ENCODE assay signal across 8 cellular contexts in genomic region chr2:11154460-11155325, GRCh38. TPM values are rescaled to one million over a fixed set of nuclear protein-coding genes. Genes with fewer than 3 reads are reported as not detected.
DNase-seq lines count a peak whose midpoint lies in the region; ATAC-seq and TF ChIP-seq lines count a peak whose summit lies in the region.

No MANE protein-coding gene starts in this region.

- H3K27me3 ChIP-seq in right cardiac atrium (ENCODE audit: control insufficient read depth, insufficient read depth), result no peaks in the 10 kb centered on the region
- H3K27me3 ChIP-seq in rectal smooth muscle tissue (ENCODE audit: control insufficient read depth, insufficient read depth, low read length), result no peaks in the 10 kb centered on the region
- H3K27me3 ChIP-seq in vagina, result no peaks in the 10 kb centered on the region

- TF ChIP-seq CTCF in vagina (IDR thresholded peaks at IDR 0.05), result no peak

- H3K4me1 ChIP-seq in right cardiac atrium (ENCODE audit: control insufficient read depth, insufficient read depth, low read length) (no peaks in the 10 kb centered on the region), rectal smooth muscle tissue (ENCODE audit: control insufficient read depth, insufficient read depth, low read length) (peaks cover 6% of the 10 kb centered on the region), vagina (peaks cover 23% of the 10 kb centered on the region)

- no peaks in the 10 kb centered on the region for H3K36me3 ChIP-seq in rectal smooth muscle tissue (ENCODE audit: control insufficient read depth, insufficient read depth, low read length)
- H3K36me3 ChIP-seq in vagina, result no peaks in the 10 kb centered on the region

- H3K27ac ChIP-seq in angular gyrus (ENCODE audit: low read depth, low read length) (peak overlapping the region; percentile 79), right cardiac atrium (ENCODE audit: low read length) (peak overlapping the region; percentile 95), rectal smooth muscle tissue (ENCODE audit: low read depth, low read length) (peak overlapping the region; percentile 76), vagina (peak overlapping the region; percentile 86)

- TF ChIP-seq POLR2A in GM18505 (IDR thresholded peaks at IDR 0.05; ENCODE audit: borderline replicate concordance, extremely low read depth, insufficient read depth, insufficient read length) (peak; percentile 45), vagina (IDR thresholded peaks at IDR 0.05) (no peak)

- H3K27me3 Mint-ChIP-seq in T-helper 17 cell, result no peaks in the 10 kb centered on the region

- H3K4me1 Mint-ChIP-seq in T-helper 17 cell, result peaks cover 9% of the 10 kb centered on the region

- peak; percentile 73 for ATAC-seq in GM18505 (IDR thresholded peaks at IDR 0.05; ENCODE audit: unreplicated experiment)
- peak; percentile 62 for ATAC-seq in HG02943 (IDR thresholded peaks at IDR 0.05; ENCODE audit: low read depth, unreplicated experiment)
- peak; percentile 92 for ATAC-seq in T-helper 17 cell
- peak; percentile 93 to 95 for ATAC-seq in right cardiac atrium

- intact Hi-C loops in right cardiac atrium (cut with DNase I), result loop anchor here in 1 of 4 donors (10.0 kb wide), 1 partner anchor 430 kb away; no protein-coding TSS in a partner anchor
- intact Hi-C loops in vagina (cut with DNase I), result no loop called here

- peak overlapping the region; percentile 76 for H3K4me3 ChIP-seq in right cardiac atrium (ENCODE audit: low read length)
- peak overlapping the region; percentile 61 for H3K4me3 ChIP-seq in rectal smooth muscle tissue (ENCODE audit: low read length)
- peak overlapping the region; percentile 45 to 49 for H3K4me3 ChIP-seq in vagina

- peak overlapping the region; percentile 66 for H3K9ac ChIP-seq in rectal smooth muscle tissue (ENCODE audit: low read length)

- WGBS in right cardiac atrium, result 6% methylated on average over 47 of the region's 54 CpGs

- DNase-seq in NCI-H1694 treated with DMSO at 0.1 percent for 48 hours (lab: John Stamatoyannopoulos, UW) (peak; percentile 89), T-helper 17 cell (peak; percentile 96 to 99 (median 98)), right cardiac atrium (peak; percentile 98 to 100 (median 100)), vagina (ENCODE audit: extremely low spot score in 2 of 2) (peak in 1 of 2 donors; percentile 98)

- peak overlapping the region; percentile 83 for H3K4me3 Mint-ChIP-seq in T-helper 17 cell

- peak overlapping the region; percentile 76 for H3K27ac Mint-ChIP-seq in T-helper 17 cell

- H3K9me3 ChIP-seq in T-helper 17 cell (ENCODE audit: control insufficient read depth, low read length, poor library complexity, severe bottlenecking) (no peaks in the 10 kb centered on the region), right cardiac atrium (ENCODE audit: control insufficient read depth, low read length) (no peaks in the 10 kb centered on the region), vagina (no peaks in the 10 kb centered on the region)

- no peaks in the 10 kb centered on the region for H3K36me3 Mint-ChIP-seq in T-helper 17 cell (ENCODE audit: low read depth)

RNA-seq across cellular contexts. Expression of gene SLC66A3, which starts 0.6 kb away (rescaled TPM):
- total RNA-seq in T-helper 17 cell (10 to 100 TPM; 18.8 to 20.8 TPM), right cardiac atrium (10 to 100 TPM; 10.2 to 14.6 (median 12.6) TPM), vagina (59.7 TPM)
- 12.2 TPM for polyA plus RNA-seq in right cardiac atrium
